Comparison of ENCODE assay signal across 30 cellular contexts in the genomic region with DNA sequence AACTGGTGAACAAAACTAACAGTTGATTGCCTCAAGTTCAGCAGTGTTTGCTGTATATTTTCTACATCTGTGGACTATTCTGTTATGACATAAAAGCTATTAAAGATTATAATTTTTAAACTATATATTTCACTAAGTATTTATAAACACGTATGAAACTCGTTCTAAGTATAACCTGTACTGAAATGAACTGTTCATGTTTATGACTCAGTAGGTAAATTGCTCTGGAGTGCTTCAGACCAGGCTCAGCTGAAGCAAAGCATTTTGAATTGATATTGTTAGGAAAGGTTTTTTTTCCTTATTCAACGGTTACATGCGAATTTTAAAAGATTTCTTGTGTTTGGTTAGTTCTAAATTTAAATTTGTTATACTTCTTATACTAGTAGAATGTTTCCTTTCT.
DNase-seq lines count a peak whose midpoint lies in the region; ATAC-seq, FAIRE-seq and TF ChIP-seq lines count a peak whose summit lies in the region.
"Had no signal": no experiment of that assay in that cellular context is flagged by ENCODE, and none has a peak within 500 bp of the region (broad histone marks: within the 10 kb centered on the region; RNA-seq: fewer than 3 reads in every experiment).

No MANE protein-coding gene starts in this region.

- DNase-seq in HCT116 (ENCODE audit: low read depth, low spot score): no peak
- DNase-seq in RWPE1 (ENCODE audit: low spot score): peak; percentile 5
- DNase-seq in gastrocnemius medialis: no peak
- DNase-seq in occipital lobe (lab: John Stamatoyannopoulos, UW): no peak
- no peak for DNase-seq in iPS-NIHi7 (ENCODE audit: extremely low spot score)
- no peak for DNase-seq in H54 (ENCODE audit: insufficient read length, low spot score)
- DNase-seq: activated CD4-positive, alpha-beta T cell treated with anti-CD3 and anti-CD28 coated beads, Interleukin-2, amount 50 U/mL, for 48 hours; activated CD4-positive, CD25-positive, alpha-beta regulatory T cell treated with anti-CD3 and anti-CD28 coated beads, Interleukin-2, amount 50 U/mL, for 72 hours; activated naive CD4-positive, alpha-beta T cell; activated naive CD8-positive, alpha-beta T cell treated with anti-CD3 and anti-CD28 coated beads, Interleukin-2, amount 50 U/mL, for 24 hours; activated T-cell treated with anti-CD3 and anti-CD28 coated beads, Interleukin-2, amount 50 U/mL, for 72 hours; BE2C; caudate nucleus; CD8-positive, alpha-beta memory T cell; effector CD8-positive, alpha-beta T cell; head of caudate nucleus; KBM-7; lower lobe of right lung; natural killer cell; NCI-H1092 treated with DMSO at 0.1 percent for 48 hours; NCI-H1694 treated with DMSO at 0.1 percent for 48 hours; NCI-H510A treated with DMSO at 0.1 percent for 48 hours; NK-92 treated with Interleukin-12 subunit alpha and Interleukin-12 subunit beta, amount 100 ng/mL, for 24 hours; nucleus accumbens; Right ventricle myocardium superior; stimulated activated CD4-positive, alpha-beta T cell treated with anti-CD3 and anti-CD28 coated beads, Interleukin-1b, Interleukin-23, amount 100 ng/mL, for 48 hours had no signal

- H3K9me3 ChIP-seq in HCT116 (ENCODE audit: control insufficient read depth in 1 of 2, insufficient read depth in 1 of 2, low read depth in 1 of 2, low read length in 2 of 2): no peaks in the 10 kb centered on the region
- no peaks in the 10 kb centered on the region for H3K9me3 ChIP-seq in gastrocnemius medialis
- H3K9me3 ChIP-seq: BE2C, lower lobe of right lung, thoracic aorta had no signal

- no peak for TF ChIP-seq RAD21 in HCT116 (IDR thresholded peaks at IDR 0.05; ENCODE audit: low read depth)

- CTCF ChIA-PET in HCT116 (lab: Charles Lee): no interaction called here
- CTCF ChIA-PET in RWPE1 (lab: Yijun Ruan, JAX): no interaction called here

- no peaks in the 10 kb centered on the region for H3K9me2 ChIP-seq in HCT116 (ENCODE audit: insufficient read depth)

- TF ChIP-seq POLR2A in HCT116 (IDR thresholded peaks at IDR 0.05; ENCODE audit: borderline replicate concordance, extremely low read depth, insufficient read depth, insufficient read length) (no peak), gastrocnemius medialis (IDR thresholded peaks at IDR 0.05) (no peak), H54 (IDR thresholded peaks at IDR 0.05; ENCODE audit: low read depth, low read length) (no peak)

- POLR2A ChIA-PET in HCT116 (lab: Charles Lee) (no interaction called here), RWPE1 (lab: Yijun Ruan, JAX; ENCODE audit: low non-redundant PET) (no interaction called here)

- H4K20me1 ChIP-seq in HCT116 (ENCODE audit: insufficient read depth): no peaks in the 10 kb centered on the region

- H3K4me3 ChIP-seq in HCT116 (replicated peaks in 1 of 2; ENCODE audit: low read depth in 1 of 2, low read length in 2 of 2) (no peak overlapping the region), gastrocnemius medialis (no peak overlapping the region)
- H3K4me3 ChIP-seq: coronary artery, lower lobe of right lung, thoracic aorta had no signal

- FAIRE-seq in islet of Langerhans (lab: Jason Lieb, UNC): peak; percentile 86
- FAIRE-seq in H54 (lab: Jason Lieb, UNC): no peak

- BruUV-seq in HCT116 (replicated peaks; lab: Mats Ljungman, UMichigan): no TSS peak

- H3K27ac ChIP-seq in HCT116 (ENCODE audit: low read depth, low read length) (peak overlapping the region; percentile 83; the same call in 1 of the 2 replicates), RWPE1 (no peak overlapping the region), gastrocnemius medialis (no peak overlapping the region)
- H3K27ac ChIP-seq: coronary artery, lower lobe of right lung, thoracic aorta had no signal

- H3K4me1 ChIP-seq in HCT116 (ENCODE audit: control insufficient read depth in 1 of 2, insufficient read depth in 2 of 2, low read length in 2 of 2) (peaks cover 0 to 30% of the 10 kb centered on the region in 2 experiments; a peak in 2 of 4 replicates), gastrocnemius medialis (peaks cover 12 to 19% of the 10 kb centered on the region in 2 donors)

- H3K36me3 ChIP-seq in HCT116 (ENCODE audit: control insufficient read depth in 1 of 2, insufficient read depth in 2 of 2, low read length in 2 of 2) (no peaks in the 10 kb centered on the region), gastrocnemius medialis (no peaks in the 10 kb centered on the region)
- H3K36me3 ChIP-seq: BE2C, lower lobe of right lung, thoracic aorta had no signal

- intact Hi-C loops in HCT116 (cut with micrococcal nuclease): no loop called here
- intact Hi-C loops in gastrocnemius medialis (cut with DNase I; ENCODE audit: low total_unique reads): no loop called here

- H3K79me2 ChIP-seq in HCT116 (ENCODE audit: insufficient read depth, low read length): no peaks in the 10 kb centered on the region

- ATAC-seq in HCT116: no peak
- peak; percentile 57 to 61 for ATAC-seq in gastrocnemius medialis
- no peak for ATAC-seq in GM21825 (IDR thresholded peaks at IDR 0.05; ENCODE audit: unreplicated experiment)
- ATAC-seq: activated naive CD8-positive, alpha-beta T cell treated with anti-CD3 and anti-CD28 coated beads, Interleukin-2, amount 50 U/mL, for 24 hours; activated T-cell treated with anti-CD3 and anti-CD28 coated beads, Interleukin-2, amount 50 U/mL, for 72 hours; lower lobe of right lung; natural killer cell had no signal

- TF ChIP-seq CTCF in HCT116 (IDR thresholded peaks at IDR 0.05 in 2 of 3, conservative IDR thresholded peaks at IDR 0.05 in 1 of 3; ENCODE audit: borderline replicate concordance in 1 of 3, insufficient read depth in 1 of 3, low read depth in 2 of 3, low read length in 2 of 3): no peak
- TF ChIP-seq CTCF in RWPE1 (conservative IDR thresholded peaks at IDR 0.05; ENCODE audit: low read depth): no peak
- no peak for TF ChIP-seq CTCF in gastrocnemius medialis (IDR thresholded peaks at IDR 0.05 in 4 of 5, conservative IDR thresholded peaks at IDR 0.05 in 1 of 5)

- H2AFZ ChIP-seq in HCT116 (ENCODE audit: low read depth, low read length, poor library complexity, severe bottlenecking): no peak overlapping the region

- no peak overlapping the region for H3K4me2 ChIP-seq in HCT116 (ENCODE audit: low read length)

- RAD21 ChIA-PET in HCT116 (lab: Charles Lee; ENCODE audit: low non-redundant PET in 1 of 2, low total read pairs in 2 of 2, uncharacterized antibody in 2 of 2, unreplicated experiment in 2 of 2): interaction anchor here in 1 of 2 experiments (0.6 kb wide), 1 partner anchor 117 kb away, joined by 4 read pairs; no protein-coding TSS in a partner anchor

- H3K27me3 ChIP-seq in HCT116 (ENCODE audit: insufficient read depth, low read length) (no peaks in the 10 kb centered on the region), gastrocnemius medialis (no peaks in the 10 kb centered on the region)
- H3K27me3 ChIP-seq: BE2C had no signal

- H3K9ac ChIP-seq in HCT116 (ENCODE audit: low read length): no peak overlapping the region

- in situ Hi-C loops in gastrocnemius medialis (cut with MboI; ENCODE audit: low sequenced_read_pairs in 4 of 4): no loop called here

TF ChIP-seq in HCT116, 20 proteins besides CTCF, POLR2A, EP300 and RAD21 (continues in another document):
- no peak for TF ChIP-seq SRF (IDR thresholded peaks at IDR 0.05; ENCODE audit: low read depth)
- TF ChIP-seq, protein P1, sequence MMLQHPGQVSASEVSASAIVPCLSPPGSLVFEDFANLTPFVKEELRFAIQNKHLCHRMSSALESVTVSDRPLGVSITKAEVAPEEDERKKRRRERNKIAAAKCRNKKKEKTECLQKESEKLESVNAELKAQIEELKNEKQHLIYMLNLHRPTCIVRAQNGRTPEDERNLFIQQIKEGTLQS (IDR thresholded peaks at IDR 0.05): no peak
- TF ChIP-seq SIN3A (IDR thresholded peaks at IDR 0.05; ENCODE audit: low read depth): no peak
- no peak for TF ChIP-seq CEBPB (IDR thresholded peaks at IDR 0.05; ENCODE audit: low read depth)
- no peak for TF ChIP-seq TCF7L2 (IDR thresholded peaks at IDR 0.05; ENCODE audit: borderline replicate concordance, extremely low read depth, insufficient read depth, insufficient read length)
- TF ChIP-seq, protein P2, sequence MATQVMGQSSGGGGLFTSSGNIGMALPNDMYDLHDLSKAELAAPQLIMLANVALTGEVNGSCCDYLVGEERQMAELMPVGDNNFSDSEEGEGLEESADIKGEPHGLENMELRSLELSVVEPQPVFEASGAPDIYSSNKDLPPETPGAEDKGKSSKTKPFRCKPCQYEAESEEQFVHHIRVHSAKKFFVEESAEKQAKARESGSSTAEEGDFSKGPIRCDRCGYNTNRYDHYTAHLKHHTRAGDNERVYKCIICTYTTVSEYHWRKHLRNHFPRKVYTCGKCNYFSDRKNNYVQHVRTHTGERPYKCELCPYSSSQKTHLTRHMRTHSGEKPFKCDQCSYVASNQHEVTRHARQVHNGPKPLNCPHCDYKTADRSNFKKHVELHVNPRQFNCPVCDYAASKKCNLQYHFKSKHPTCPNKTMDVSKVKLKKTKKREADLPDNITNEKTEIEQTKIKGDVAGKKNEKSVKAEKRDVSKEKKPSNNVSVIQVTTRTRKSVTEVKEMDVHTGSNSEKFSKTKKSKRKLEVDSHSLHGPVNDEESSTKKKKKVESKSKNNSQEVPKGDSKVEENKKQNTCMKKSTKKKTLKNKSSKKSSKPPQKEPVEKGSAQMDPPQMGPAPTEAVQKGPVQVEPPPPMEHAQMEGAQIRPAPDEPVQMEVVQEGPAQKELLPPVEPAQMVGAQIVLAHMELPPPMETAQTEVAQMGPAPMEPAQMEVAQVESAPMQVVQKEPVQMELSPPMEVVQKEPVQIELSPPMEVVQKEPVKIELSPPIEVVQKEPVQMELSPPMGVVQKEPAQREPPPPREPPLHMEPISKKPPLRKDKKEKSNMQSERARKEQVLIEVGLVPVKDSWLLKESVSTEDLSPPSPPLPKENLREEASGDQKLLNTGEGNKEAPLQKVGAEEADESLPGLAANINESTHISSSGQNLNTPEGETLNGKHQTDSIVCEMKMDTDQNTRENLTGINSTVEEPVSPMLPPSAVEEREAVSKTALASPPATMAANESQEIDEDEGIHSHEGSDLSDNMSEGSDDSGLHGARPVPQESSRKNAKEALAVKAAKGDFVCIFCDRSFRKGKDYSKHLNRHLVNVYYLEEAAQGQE (IDR thresholded peaks at IDR 0.05; ENCODE audit: low read depth): no peak
- TF ChIP-seq ELF1 (IDR thresholded peaks at IDR 0.05; ENCODE audit: borderline replicate concordance, low read depth): no peak
- no peak for TF ChIP-seq ZFX (IDR thresholded peaks at IDR 0.05)
- TF ChIP-seq EZH2phosphoT487 (IDR thresholded peaks at IDR 0.05; ENCODE audit: borderline replicate concordance): no peak
- no peak for TF ChIP-seq EGR1 (IDR thresholded peaks at IDR 0.05; ENCODE audit: low read depth)
- no peak for TF ChIP-seq EZH2 (IDR thresholded peaks at IDR 0.05)
- TF ChIP-seq, protein P3, sequence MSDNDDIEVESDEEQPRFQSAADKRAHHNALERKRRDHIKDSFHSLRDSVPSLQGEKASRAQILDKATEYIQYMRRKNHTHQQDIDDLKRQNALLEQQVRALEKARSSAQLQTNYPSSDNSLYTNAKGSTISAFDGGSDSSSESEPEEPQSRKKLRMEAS (IDR thresholded peaks at IDR 0.05): no peak

Comparison
In these comparisons a context has a peak if more than half of its experiments do, and no peak if none do; other contexts are left out.
1. ATAC-seq: peak in gastrocnemius medialis (2 of 2); none in HCT116 (single experiment) and GM21825 (single experiment).